Comparison of ENCODE assay signal across 10 cellular contexts in genomic region chr4:78566834-78567501, GRCh38. TPM values are rescaled to one million over a fixed set of nuclear protein-coding genes. Genes with fewer than 3 reads are reported as not detected.
DNase-seq lines count a peak whose midpoint lies in the region; ATAC-seq and TF ChIP-seq lines count a peak whose summit lies in the region.
"Had no signal": no experiment of that assay in that cellular context is flagged by ENCODE, and none has a peak within 500 bp of the region (broad histone marks: within the 10 kb centered on the region; RNA-seq: fewer than 3 reads in every experiment).

No MANE protein-coding gene starts in this region.

- intact Hi-C loops in Calu3 (cut with micrococcal nuclease; ENCODE audit: unreplicated experiment) (no loop called here), mammary epithelial cell (cut with micrococcal nuclease) (no loop called here)

- BruUV-seq in Calu3 (replicated peaks; lab: Mats Ljungman, UMichigan) (TSS peak; percentile 60), mammary epithelial cell (replicated peaks; lab: Mats Ljungman, UMichigan) (TSS peak; percentile 11)

- peaks cover 69% of the 10 kb centered on the region for H3K79me2 ChIP-seq in mammary epithelial cell (ENCODE audit: insufficient read depth, low read length)
- no peaks in the 10 kb centered on the region for H3K79me2 ChIP-seq in neural progenitor cell (ENCODE audit: low read depth)

- H3K9ac ChIP-seq in mammary epithelial cell (ENCODE audit: insufficient read depth, low read length) (peak overlapping the region; percentile 28), neural progenitor cell (no peak overlapping the region)

- H4K20me1 ChIP-seq in mammary epithelial cell (ENCODE audit: insufficient read depth, low read length) (no peaks in the 10 kb centered on the region), neural progenitor cell (ENCODE audit: low read depth) (no peaks in the 10 kb centered on the region)

- H3K36me3 ChIP-seq in mammary epithelial cell (ENCODE audit: insufficient read depth, low read length), result peaks cover 21% of the 10 kb centered on the region
- H3K36me3 ChIP-seq in neural progenitor cell, result no peaks in the 10 kb centered on the region
- no peaks in the 10 kb centered on the region for H3K36me3 ChIP-seq in CD8-positive, alpha-beta memory T cell (ENCODE audit: insufficient read depth, low read length)

- peak overlapping the region; percentile 97 for H3K27ac ChIP-seq in mammary epithelial cell (ENCODE audit: insufficient read depth, low read depth, low read length)
- no peak overlapping the region for H3K27ac ChIP-seq in neural progenitor cell
- H3K27ac ChIP-seq in CD8-positive, alpha-beta memory T cell (ENCODE audit: low read depth, low read length), result no peak overlapping the region
- H3K27ac ChIP-seq: dorsolateral prefrontal cortex had no signal

- in situ Hi-C loops in mammary epithelial cell (cut with MboI; ENCODE audit: low sequenced_read_pairs in 2 of 2), result no loop called here

- H3K27me3 Mint-ChIP-seq in Calu3 (ENCODE audit: unreplicated experiment) (no peaks in the 10 kb centered on the region), neural progenitor cell (ENCODE audit: insufficient read depth, low read depth) (no peaks in the 10 kb centered on the region)
- H3K27me3 Mint-ChIP-seq in CD8-positive, alpha-beta memory T cell, result peaks cover 8 to 18% of the 10 kb centered on the region in 2 donors

- no peak for TF ChIP-seq CTCF in Calu3 (IDR thresholded peaks at IDR 0.05; ENCODE audit: unreplicated experiment)
- TF ChIP-seq CTCF in mammary epithelial cell (conservative IDR thresholded peaks at IDR 0.05 in 1 of 2, IDR thresholded peaks at IDR 0.05 in 1 of 2; ENCODE audit: extremely low read depth in 1 of 2, insufficient read depth in 1 of 2, low read depth in 1 of 2, low read length in 2 of 2), result no peak
- TF ChIP-seq CTCF in neural progenitor cell (IDR thresholded peaks at IDR 0.05), result no peak

- H3K36me3 Mint-ChIP-seq in Calu3 (ENCODE audit: insufficient read depth, unreplicated experiment) (peaks cover 72% of the 10 kb centered on the region), neural progenitor cell (no peaks in the 10 kb centered on the region)
- no peaks in the 10 kb centered on the region for H3K36me3 Mint-ChIP-seq in CD8-positive, alpha-beta memory T cell

- dilution Hi-C loops in mammary epithelial cell (cut with HindIII; ENCODE audit: low sequenced_read_pairs), result loop anchor here (5.0 kb wide), 1 partner anchor 35 kb away; no protein-coding TSS in a partner anchor

- H3K4me1 ChIP-seq in mammary epithelial cell (ENCODE audit: insufficient read depth, low read length) (peaks cover 67% of the 10 kb centered on the region), neural progenitor cell (peaks cover 4% of the 10 kb centered on the region)
- H3K4me1 ChIP-seq in CD8-positive, alpha-beta memory T cell (ENCODE audit: insufficient read depth, low read length), result no peaks in the 10 kb centered on the region

- DNase-seq in Calu3, result no peak
- DNase-seq in mammary epithelial cell, result peak; percentile 49
- no peak for DNase-seq in activated effector memory CD4-positive, alpha-beta T cell treated with anti-CD3 and anti-CD28 coated beads, Interleukin-2, amount 50 U/mL, for 16 hours
- DNase-seq in central memory CD4-positive, alpha-beta T cell, result no peak
- DNase-seq in neural progenitor cell (ENCODE audit: low spot score), result no peak
- no peak for DNase-seq in CD8-positive, alpha-beta memory T cell
- DNase-seq: HCEC 1CT had no signal

- H3K4me1 Mint-ChIP-seq in Calu3 (ENCODE audit: low read depth, unreplicated experiment) (peaks cover 56% of the 10 kb centered on the region), neural progenitor cell (peaks cover 8% of the 10 kb centered on the region)
- no peaks in the 10 kb centered on the region for H3K4me1 Mint-ChIP-seq in CD8-positive, alpha-beta memory T cell

- H3K4me3 Mint-ChIP-seq in Calu3 (ENCODE audit: low read depth, unreplicated experiment), result peak overlapping the region; percentile 32
- H3K4me3 Mint-ChIP-seq in neural progenitor cell, result no peak overlapping the region
- no peak overlapping the region for H3K4me3 Mint-ChIP-seq in CD8-positive, alpha-beta memory T cell

- H3K9me3 ChIP-seq in mammary epithelial cell (replicated peaks; ENCODE audit: insufficient read depth, low read length), result no peaks in the 10 kb centered on the region
- no peaks in the 10 kb centered on the region for H3K9me3 ChIP-seq in neural progenitor cell (ENCODE audit: low read depth)
- no peaks in the 10 kb centered on the region for H3K9me3 ChIP-seq in CD8-positive, alpha-beta memory T cell (ENCODE audit: low read length)

- no peak overlapping the region for H3K4me3 ChIP-seq in mammary epithelial cell (replicated peaks in 1 of 3; ENCODE audit: insufficient read depth in 1 of 3, low read depth in 2 of 3, low read length in 3 of 3)
- no peak overlapping the region for H3K4me3 ChIP-seq in neural progenitor cell
- H3K4me3 ChIP-seq in CD8-positive, alpha-beta memory T cell (ENCODE audit: low read length), result no peak overlapping the region
- H3K4me3 ChIP-seq: dorsolateral prefrontal cortex had no signal

- H2AFZ ChIP-seq in mammary epithelial cell (ENCODE audit: low read depth, low read length), result no peak overlapping the region
- H2AFZ ChIP-seq in neural progenitor cell (replicated peaks), result no peak overlapping the region

- no peaks in the 10 kb centered on the region for H3K9me3 Mint-ChIP-seq in Calu3 (ENCODE audit: low read depth, unreplicated experiment)
- H3K9me3 Mint-ChIP-seq in neural progenitor cell, result peaks cover under 1% of the 10 kb centered on the region
- H3K9me3 Mint-ChIP-seq in CD8-positive, alpha-beta memory T cell, result no peaks in the 10 kb centered on the region

- peak; percentile 73 for ATAC-seq in GM21381 (IDR thresholded peaks at IDR 0.05; ENCODE audit: unreplicated experiment)
- peak; percentile 57 for ATAC-seq in HG03280 (IDR thresholded peaks at IDR 0.05; ENCODE audit: unreplicated experiment)

- H3K27ac Mint-ChIP-seq in Calu3 (ENCODE audit: unreplicated experiment) (peak overlapping the region; percentile 99), neural progenitor cell (no peak overlapping the region)
- H3K27ac Mint-ChIP-seq in CD8-positive, alpha-beta memory T cell, result no peak overlapping the region

- H3F3A ChIP-seq in neural progenitor cell (ENCODE audit: low read depth), result no peaks in the 10 kb centered on the region

- H3K4me2 ChIP-seq in mammary epithelial cell (ENCODE audit: insufficient read depth, low read depth, low read length) (no peak overlapping the region), neural progenitor cell (no peak overlapping the region)

- CTCF ChIA-PET in Calu3 (lab: Charles Lee) (no interaction called here), mammary epithelial cell (lab: Charles Lee; ENCODE audit: low non-redundant PET) (no interaction called here)
- CTCF ChIA-PET in CD8-positive, alpha-beta memory T cell (lab: Charles Lee), result no interaction called here

- POLR2A ChIA-PET in CD8-positive, alpha-beta memory T cell (lab: Charles Lee), result no interaction called here

- 35% methylated on average over 8 of the region's 8 CpGs for WGBS in mammary epithelial cell (ENCODE audit: low coverage, missing lambda C conversion rate)

- H3K27me3 ChIP-seq in mammary epithelial cell (ENCODE audit: insufficient read depth, low read length) (no peaks in the 10 kb centered on the region), neural progenitor cell (no peaks in the 10 kb centered on the region)
- no peaks in the 10 kb centered on the region for H3K27me3 ChIP-seq in CD8-positive, alpha-beta memory T cell (ENCODE audit: insufficient read depth, low read length, poor library complexity, severe bottlenecking)

RNA-seq across cellular contexts. Expression of gene ANXA3, which starts 15.4 kb away (rescaled TPM):
- 158 and 188 TPM in 2 replicates for total RNA-seq in Calu3 (2022)
- 100 to 1,000 TPM; 325 to 422 TPM for total RNA-seq in mammary epithelial cell
- 329 TPM for polyA plus RNA-seq in mammary epithelial cell
- polyA minus RNA-seq in mammary epithelial cell, result 452 TPM
- 1.7 and 1.9 TPM in 2 replicates for total RNA-seq in neural progenitor cell (ENCODE audit: low replicate concordance)
- not detected for total RNA-seq in CD8-positive, alpha-beta memory T cell
- polyA plus RNA-seq in CD8-positive, alpha-beta memory T cell, result not detected

Comparison
In these comparisons a context has a peak if more than half of its experiments do, and no peak if none do; other contexts are left out.
1. RNA of gene ANXA3, which starts 15.4 kb away (total RNA-seq): 325 to 422 TPM in mammary epithelial cell and 158 to 188 TPM in Calu3; 1.7 to 1.9 TPM in neural progenitor cell and not detected in CD8-positive, alpha-beta memory T cell; every median in the first group is over 10 times any median in the second.